12 cellular contexts compared by ENCODE assay signal in the genomic region with DNA sequence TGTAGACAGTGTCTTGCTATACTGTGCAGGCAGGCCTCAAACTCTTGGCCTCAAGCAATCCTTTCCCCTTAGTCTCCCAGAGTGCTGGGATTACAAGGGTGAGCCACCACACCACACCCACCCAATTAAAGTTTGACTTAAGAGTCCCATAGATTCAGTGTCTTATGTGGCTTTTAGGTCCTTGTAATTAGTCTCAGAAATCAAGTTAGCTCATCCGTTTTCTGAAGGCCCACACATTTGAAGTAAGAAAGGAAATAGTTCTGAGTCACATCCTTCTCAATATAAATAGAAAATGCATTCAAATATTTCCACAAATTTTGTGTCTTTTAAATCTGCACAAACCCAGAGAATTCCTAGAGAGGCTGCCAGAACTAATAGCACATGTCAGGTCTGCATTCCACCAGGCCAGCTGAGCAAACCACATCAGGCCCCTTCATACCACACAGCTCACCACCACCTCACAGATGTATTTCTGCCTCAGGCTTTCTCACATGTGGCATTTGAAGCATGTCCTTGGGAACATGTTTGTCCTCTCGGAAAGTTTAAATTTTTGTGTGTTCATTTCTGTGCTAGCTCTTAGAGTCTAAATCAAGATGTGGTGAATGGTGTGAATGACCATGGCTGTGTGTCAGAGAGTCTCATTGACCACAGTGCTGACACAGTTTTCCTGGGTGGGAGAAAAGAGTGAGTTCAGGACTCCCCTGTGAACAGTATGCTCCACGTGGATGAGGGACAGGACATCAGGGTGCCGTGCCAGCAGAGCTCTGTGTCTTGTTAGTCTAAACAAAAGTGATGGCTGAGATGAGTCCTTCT.
DNase-seq lines count a peak whose midpoint lies in the region; ATAC-seq and TF ChIP-seq lines count a peak whose summit lies in the region.
"Had no signal": no experiment of that assay in that cellular context is flagged by ENCODE, and none has a peak within 500 bp of the region (broad histone marks: within the 10 kb centered on the region; RNA-seq: fewer than 3 reads in every experiment).

No MANE protein-coding gene starts in this region.

- DNase-seq in activated CD8-positive, alpha-beta memory T cell treated with anti-CD3 and anti-CD28 coated beads, Interleukin-2, amount 10 ng/mL, durations not matched to agents 7 days and 5 days, result no peak
- DNase-seq in activated CD8-positive, alpha-beta memory T cell treated with anti-CD3 and anti-CD28 coated beads, Interleukin-2, amount 50 U/mL, for 4 hours, result no peak
- peak; percentile 74 for DNase-seq in HS-5 (ENCODE audit: low read depth)
- DNase-seq in choroid plexus epithelial cell (ENCODE audit: low read depth), result peak; percentile 78
- peak; percentile 26 for DNase-seq in stimulated activated CD8-positive, alpha-beta memory T cell treated with anti-CD3 and anti-CD28 coated beads, Interleukin-4, amount 100 ng/mL, for 48 hours
- DNase-seq in SK-N-DZ (ENCODE audit: low spot score), result no peak
- no peak for DNase-seq in RPMI8226
- DNase-seq: NCI-H2029, upper lobe of left lung had no signal

- CTCF ChIA-PET in activated CD8-positive, alpha-beta memory T cell treated with anti-CD3 and anti-CD28 coated beads, Interleukin-2, amount 10 ng/mL, durations not matched to agents 7 days and 5 days (lab: Charles Lee), result no interaction called here

- H3K36me3 Mint-ChIP-seq in activated CD8-positive, alpha-beta memory T cell treated with anti-CD3 and anti-CD28 coated beads, Interleukin-2, amount 10 ng/mL, durations not matched to agents 7 days and 5 days, result no peaks in the 10 kb centered on the region
- H3K36me3 Mint-ChIP-seq: IgD-negative memory B cell had no signal

- no peaks in the 10 kb centered on the region for H3K27me3 Mint-ChIP-seq in activated CD8-positive, alpha-beta memory T cell treated with anti-CD3 and anti-CD28 coated beads, Interleukin-2, amount 10 ng/mL, durations not matched to agents 7 days and 5 days
- H3K27me3 Mint-ChIP-seq: IgD-negative memory B cell had no signal

- peaks cover 2% of the 10 kb centered on the region for H3K9me3 Mint-ChIP-seq in activated CD8-positive, alpha-beta memory T cell treated with anti-CD3 and anti-CD28 coated beads, Interleukin-2, amount 10 ng/mL, durations not matched to agents 7 days and 5 days (ENCODE audit: low read depth)
- H3K9me3 Mint-ChIP-seq: IgD-negative memory B cell had no signal

- H3K4me3 Mint-ChIP-seq in activated CD8-positive, alpha-beta memory T cell treated with anti-CD3 and anti-CD28 coated beads, Interleukin-2, amount 10 ng/mL, durations not matched to agents 7 days and 5 days, result no peak overlapping the region
- H3K4me3 Mint-ChIP-seq: IgD-negative memory B cell had no signal

- peaks cover 23% of the 10 kb centered on the region for H3K4me1 Mint-ChIP-seq in activated CD8-positive, alpha-beta memory T cell treated with anti-CD3 and anti-CD28 coated beads, Interleukin-2, amount 10 ng/mL, durations not matched to agents 7 days and 5 days
- H3K4me1 Mint-ChIP-seq: IgD-negative memory B cell had no signal

- peak; percentile 42 for ATAC-seq in activated CD8-positive, alpha-beta memory T cell treated with anti-CD3 and anti-CD28 coated beads, Interleukin-2, amount 10 ng/mL, durations not matched to agents 7 days and 5 days
- no peak for ATAC-seq in GM18517 (IDR thresholded peaks at IDR 0.05; ENCODE audit: unreplicated experiment)
- ATAC-seq: esophagus mucosa had no signal

- peak overlapping the region; percentile 70 for H3K27ac Mint-ChIP-seq in activated CD8-positive, alpha-beta memory T cell treated with anti-CD3 and anti-CD28 coated beads, Interleukin-2, amount 10 ng/mL, durations not matched to agents 7 days and 5 days
- H3K27ac Mint-ChIP-seq: IgD-negative memory B cell had no signal

- no peak for TF ChIP-seq CTCF in choroid plexus epithelial cell (conservative IDR thresholded peaks at IDR 0.05; ENCODE audit: low read depth, low read length)

- no peak overlapping the region for H3K4me3 ChIP-seq in choroid plexus epithelial cell (ENCODE audit: low read depth, low read length)
- H3K4me3 ChIP-seq: upper lobe of left lung had no signal

Comparison
In these comparisons a context has a peak if more than half of its experiments do, and no peak if none do; other contexts are left out.
1. DNase-seq: peak in HS-5 (single experiment), choroid plexus epithelial cell (single experiment) and stimulated activated CD8-positive, alpha-beta memory T cell treated with anti-CD3 and anti-CD28 coated beads, Interleukin-4, amount 100 ng/mL, for 48 hours (single experiment); none in activated CD8-positive, alpha-beta memory T cell treated with anti-CD3 and anti-CD28 coated beads, Interleukin-2, amount 10 ng/mL, durations not matched to agents 7 days and 5 days (single experiment), activated CD8-positive, alpha-beta memory T cell treated with anti-CD3 and anti-CD28 coated beads, Interleukin-2, amount 50 U/mL, for 4 hours (single experiment), SK-N-DZ (single experiment) and RPMI8226 (single experiment).